In genomic region chr5:73448451-73449136, GRCh38 we compare ENCODE assay signal across 7 cellular contexts.
DNase-seq lines count a peak whose midpoint lies in the region; ATAC-seq lines count a peak whose summit lies in the region.

Gene FOXD1, minus strand, starts transcription at chr5:73448777. Its CDS starts 415 bp downstream, at chr5:73448362.

- peak; percentile 70 for ATAC-seq in HG03439 (IDR thresholded peaks at IDR 0.05; ENCODE audit: unreplicated experiment)

- DNase-seq in GM04503 (ENCODE audit: low read depth) (peak; percentile 82), NCI-H526 (lab: John Stamatoyannopoulos, UW) (peak; percentile 74 to 93), foreskin melanocyte (peak; percentile 50), epidermal melanocyte (ENCODE audit: insufficient read length, low spot score) (no peak)
- peak; percentile 76 for DNase-seq in activated effector memory CD4-positive, alpha-beta T cell treated with anti-CD3 and anti-CD28 coated beads, Interleukin-2, amount 50 U/mL, for 16 hours

- peak within 1 kb of the TSS; percentile 83 for H2AFZ ChIP-seq in neuron (ENCODE audit: low read depth, low read length)

- peak within 1 kb of the TSS; percentile 45 for H3K4me3 ChIP-seq in neuron (ENCODE audit: low read length)

- no peaks in the 10 kb centered on the region for H3K36me3 ChIP-seq in neuron (ENCODE audit: insufficient read depth, low read length)

- peaks cover 9% of the 10 kb centered on the region for H3K4me1 ChIP-seq in neuron (ENCODE audit: insufficient read depth, low read length)

- peaks cover 3% of the 10 kb centered on the region for H3K9me3 ChIP-seq in neuron (ENCODE audit: low read length)

- H3K27me3 ChIP-seq in neuron (ENCODE audit: insufficient read depth, low read length): peaks cover 74% of the 10 kb centered on the region
